Comparison of ENCODE assay signal across 10 cellular contexts in the genomic region with DNA sequence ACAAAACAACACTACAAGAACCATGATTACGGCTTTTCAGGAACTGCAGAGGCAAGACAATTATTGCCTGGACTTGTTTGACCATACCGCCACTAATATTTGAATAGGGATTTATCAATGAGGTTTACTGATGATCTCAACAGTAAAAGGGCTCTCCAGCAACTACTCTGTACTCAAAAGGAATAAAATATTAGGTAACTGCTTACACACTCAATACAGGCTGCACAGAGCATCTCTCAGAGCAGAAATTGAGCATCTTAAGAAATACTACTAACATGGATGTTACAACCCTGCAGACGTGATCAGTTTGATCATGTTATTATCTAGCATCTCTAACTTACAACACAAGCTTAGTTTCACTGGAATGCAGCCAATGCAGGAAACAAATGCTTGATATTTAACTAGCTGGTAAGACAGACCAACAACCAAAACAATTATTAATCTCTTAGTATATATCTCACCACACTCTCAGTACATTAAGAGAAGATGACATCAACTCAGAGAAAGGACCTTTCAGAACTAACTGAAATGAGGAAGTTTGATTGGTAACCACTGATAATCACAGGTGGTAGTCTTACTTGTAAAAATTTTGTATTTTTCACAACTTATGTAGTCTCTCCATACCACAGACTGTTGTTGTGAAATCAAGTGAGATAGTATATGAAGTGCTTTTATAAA. TPM values are rescaled to one million over a fixed set of nuclear protein-coding genes. Genes with fewer than 3 reads are reported as not detected.
DNase-seq lines count a peak whose midpoint lies in the region; ATAC-seq, FAIRE-seq and TF ChIP-seq lines count a peak whose summit lies in the region.
"Had no signal": no experiment of that assay in that cellular context is flagged by ENCODE, and none has a peak within 500 bp of the region (broad histone marks: within the 10 kb centered on the region; RNA-seq: fewer than 3 reads in every experiment).

No MANE protein-coding gene starts in this region.

- WGBS in A549 (ENCODE audit: missing lambda C conversion rate): 71% methylated on average over 3 of the region's 3 CpGs
- 59% methylated on average over 3 of the region's 3 CpGs for WGBS in suprapubic skin

- TF ChIP-seq POLR2A in A549 (IDR thresholded peaks at IDR 0.05; ENCODE audit: low read length) (no peak), suprapubic skin (IDR thresholded peaks at IDR 0.05) (no peak)

- CTCF ChIA-PET in A549 (lab: Yijun Ruan, JAX): interaction anchor here (1.2 kb wide), 1 partner anchor 10 kb away, joined by 4 read pairs; no protein-coding TSS in a partner anchor

- POLR2A ChIA-PET in A549 (lab: Yijun Ruan, JAX): no interaction called here

- DNase-seq in A549 (ENCODE audit: low read depth in 1 of 2, low spot score in 1 of 2) (no peak), GM19239 (ENCODE audit: insufficient read length, low spot score) (peak; percentile 23), choroid plexus epithelial cell (ENCODE audit: low read depth) (peak; percentile 33), NCI-H82 (lab: John Stamatoyannopoulos, UW) (no peak), suprapubic skin (ENCODE audit: low spot score in 2 of 2) (no peak)
- no peak for DNase-seq in NK-92 treated with Interleukin-12 subunit alpha and Interleukin-12 subunit beta, amount 100 ng/mL, for 24 hours (lab: John Stamatoyannopoulos, UW)
- DNase-seq in stimulated activated CD4-positive, alpha-beta T cell treated with anti-CD3 and anti-CD28 coated beads, Interleukin-4, amount 100 ng/mL, for 24 hours: no peak
- DNase-seq: DND-41 had no signal

- H3K9me3 ChIP-seq in A549 (no peaks in the 10 kb centered on the region), suprapubic skin (no peaks in the 10 kb centered on the region)

- TF ChIP-seq EP300 in A549 (IDR thresholded peaks at IDR 0.05): no peak
- TF ChIP-seq EP300 in suprapubic skin (IDR thresholded peaks at IDR 0.05): no peak

- no peaks in the 10 kb centered on the region for H3K27me3 ChIP-seq in suprapubic skin

- peak overlapping the region; percentile 62 for H3K4me2 ChIP-seq in A549

- no peak; a peak in 2 of 6 replicates for ATAC-seq in A549
- ATAC-seq in HG03442 (IDR thresholded peaks at IDR 0.05; ENCODE audit: unreplicated experiment): peak; percentile 48

- H3K4me3 ChIP-seq in A549 (0 out of 3 replicates have a peak overlapping the region, but pooled peaks have one; percentile 7), choroid plexus epithelial cell (ENCODE audit: low read depth, low read length) (no peak overlapping the region), suprapubic skin (no peak overlapping the region)
- H3K4me3 ChIP-seq: skin epidermis had no signal

- peaks cover 54% of the 10 kb centered on the region for H3K4me1 ChIP-seq in A549
- H3K4me1 ChIP-seq in suprapubic skin: peaks cover 48% of the 10 kb centered on the region

- no peak for TF ChIP-seq RAD21 in A549 (conservative IDR thresholded peaks at IDR 0.05 in 1 of 2, IDR thresholded peaks at IDR 0.05 in 1 of 2)

- TF ChIP-seq CTCF in A549 (IDR thresholded peaks at IDR 0.05) (no peak), choroid plexus epithelial cell (conservative IDR thresholded peaks at IDR 0.05; ENCODE audit: low read depth, low read length) (no peak), suprapubic skin (IDR thresholded peaks at IDR 0.05) (no peak)

- H3K27ac ChIP-seq in A549 (no peak overlapping the region), suprapubic skin (no peak overlapping the region)
- H3K27ac ChIP-seq: skin epidermis had no signal

- H3K36me3 ChIP-seq in suprapubic skin: no peaks in the 10 kb centered on the region

- FAIRE-seq in A549 (lab: Jason Lieb, UNC) (no peak), GM19239 (lab: Jason Lieb, UNC) (peak; percentile 89)

TF ChIP-seq in A549, 52 proteins besides CTCF, POLR2A, EP300 and RAD21:
- TF ChIP-seq FOSL2 (IDR thresholded peaks at IDR 0.05) (no peak), FOSL2 (CRISPR knock-in tag; IDR thresholded peaks at IDR 0.05) (no peak), HOXB5 (CRISPR knock-in tag; IDR thresholded peaks at IDR 0.05) (no peak), CHD4 (IDR thresholded peaks at IDR 0.05; ENCODE audit: borderline replicate concordance) (no peak), CBX8 (IDR thresholded peaks at IDR 0.05) (no peak), PHF8 (IDR thresholded peaks at IDR 0.05; ENCODE audit: borderline replicate concordance, low read depth) (no peak), JUNB (IDR thresholded peaks at IDR 0.05) (no peak)
- TF ChIP-seq, protein P1, sequence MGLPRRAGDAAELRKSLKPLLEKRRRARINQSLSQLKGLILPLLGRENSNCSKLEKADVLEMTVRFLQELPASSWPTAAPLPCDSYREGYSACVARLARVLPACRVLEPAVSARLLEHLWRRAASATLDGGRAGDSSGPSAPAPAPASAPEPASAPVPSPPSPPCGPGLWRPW (IDR thresholded peaks at IDR 0.05): no peak
TF ChIP-seq in A549: peak in this region for 0.

RNA-seq across cellular contexts. Expression of a gene that starts 52.2 kb away (rescaled TPM):
- polyA plus RNA-seq in A549 (2011; rRNA removed): 55.3 and 64.0 TPM in 2 replicates
- polyA plus RNA-seq in A549 (2012; cell fraction: cytosol; rRNA removed): 57.3 and 66.3 TPM in 2 replicates
- polyA plus RNA-seq in A549 (2012; cell fraction: nucleus; rRNA removed): 67.7 and 77.6 TPM in 2 replicates
- 27.5 to 30.2 TPM (median 29.1 TPM) in 3 replicates for polyA plus RNA-seq in A549 (2017; fragmentation: RNase III; extraction: RNeasy Plus Mini Kit Qiagen cat#74134 plus additional on column Dnase treatment)
- 207 and 234 TPM in 2 replicates for polyA minus RNA-seq in A549 (2011; rRNA and poly(A)+ RNA removed)
- 100 to 1,000 TPM; 100 to 132 (median 110) TPM for total RNA-seq in suprapubic skin

Comparison
In these comparisons a context has a peak if more than half of its experiments do, and no peak if none do; other contexts are left out.
1. DNase-seq: peak in GM19239 (single experiment) and choroid plexus epithelial cell (single experiment); none in A549 (0 of 2), NCI-H82 (single experiment), NK-92 treated with Interleukin-12 subunit alpha and Interleukin-12 subunit beta, amount 100 ng/mL, for 24 hours (single experiment), stimulated activated CD4-positive, alpha-beta T cell treated with anti-CD3 and anti-CD28 coated beads, Interleukin-4, amount 100 ng/mL, for 24 hours (single experiment) and suprapubic skin (0 of 2).